8 cellular contexts compared by ENCODE assay signal in the genomic region with DNA sequence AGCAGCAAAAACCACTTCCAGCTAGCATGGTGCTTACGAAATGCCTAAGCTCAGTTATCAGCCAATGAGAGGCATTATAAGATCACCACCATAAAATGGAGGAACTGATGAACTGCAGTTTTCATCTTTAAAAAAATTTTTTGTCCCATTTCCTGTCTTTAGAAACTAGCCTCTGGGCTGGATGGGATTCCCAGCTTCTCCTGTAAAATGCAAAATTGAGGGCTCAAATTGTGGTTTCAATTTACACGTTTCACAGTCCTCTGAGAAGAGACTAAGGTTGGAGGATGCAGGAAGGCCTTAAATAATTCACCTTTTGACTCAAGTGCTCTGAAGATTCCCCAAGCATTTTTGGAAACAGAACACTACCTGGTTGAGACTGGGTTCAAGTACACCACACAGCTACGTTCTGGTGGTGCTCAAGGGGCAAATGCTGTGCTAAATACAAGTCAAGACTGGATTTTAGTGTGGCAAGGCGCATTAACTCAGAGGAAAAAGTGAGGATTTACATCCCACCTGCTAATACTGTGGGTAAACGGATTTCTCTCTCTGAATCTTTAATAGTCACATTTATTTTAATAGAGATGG. TPM values are rescaled to one million over a fixed set of nuclear protein-coding genes. Genes with fewer than 3 reads are reported as not detected.
DNase-seq lines count a peak whose midpoint lies in the region; ATAC-seq, FAIRE-seq and TF ChIP-seq lines count a peak whose summit lies in the region.

No MANE protein-coding gene starts in this region.

- no peak for TF ChIP-seq RAD21 in H1 (IDR thresholded peaks at IDR 0.05 in 1 of 2, conservative IDR thresholded peaks at IDR 0.05 in 1 of 2; ENCODE audit: low read depth in 2 of 2, low read length in 2 of 2)

- peak overlapping the region in 1 of 4 experiments; percentile 78; a peak in 2 of 7 replicates for H3K9ac ChIP-seq in H1 (replicated peaks in 1 of 4; ENCODE audit: extremely low read depth in 1 of 4, low read depth in 3 of 4, low read length in 3 of 4)

- H3K36me3 ChIP-seq in SJCRH30: no peaks in the 10 kb centered on the region
- no peaks in the 10 kb centered on the region for H3K36me3 ChIP-seq in H1 (ENCODE audit: control insufficient read depth in 2 of 4, insufficient read depth in 4 of 4, low read length in 3 of 4)
- no peaks in the 10 kb centered on the region for H3K36me3 ChIP-seq in naive thymus-derived CD4-positive, alpha-beta T cell (ENCODE audit: control insufficient read depth in 2 of 3, insufficient read depth in 3 of 3, low read length in 3 of 3)

- H3K9me3 Mint-ChIP-seq in naive thymus-derived CD4-positive, alpha-beta T cell: peaks cover 0 to 7% (median 0%) of the 10 kb centered on the region in 11 donors

- no peaks in the 10 kb centered on the region for H3K27me3 ChIP-seq in SJCRH30
- H3K27me3 ChIP-seq in H1 (replicated peaks in 1 of 4; ENCODE audit: control insufficient read depth in 3 of 4, extremely low read depth in 1 of 4, insufficient read depth in 3 of 4, low read length in 3 of 4): no peaks in the 10 kb centered on the region
- no peaks in the 10 kb centered on the region for H3K27me3 ChIP-seq in naive thymus-derived CD4-positive, alpha-beta T cell (ENCODE audit: control insufficient read depth in 2 of 2, insufficient read depth in 2 of 2, low read length in 2 of 2)

- TF ChIP-seq CTCF in GM20000 (IDR thresholded peaks at IDR 0.05; ENCODE audit: extremely low read depth, missing control alignments) (no peak), H1 (IDR thresholded peaks at IDR 0.05; ENCODE audit: control extremely low read depth in 1 of 3, insufficient read depth in 1 of 3, low read depth in 1 of 3, low read length in 3 of 3) (no peak)

- 63% methylated on average over 5 of the region's 5 CpGs; no CpG with 5 or more reads in 1 of the 2 experiments for WGBS in H1 (ENCODE audit: extremely low coverage in 1 of 2, insufficient coverage in 1 of 2, insufficient read length in 1 of 2, insufficient replicate concordance in 2 of 2, low coverage in 1 of 2, low lambda C conversion rate in 2 of 2, missing lambda C conversion rate in 1 of 2), 2 experiments

- intact Hi-C loops in naive thymus-derived CD4-positive, alpha-beta T cell (cut with micrococcal nuclease): loop anchor here in 1 of 2 donors (10.0 kb wide), 1 partner anchor 389 kb away; no protein-coding TSS in a partner anchor

- H2AFZ ChIP-seq in H1 (ENCODE audit: low read length): peak overlapping the region; percentile 82

- H2AK5ac ChIP-seq in H1 (ENCODE audit: low read depth, low read length): no peak overlapping the region

- CTCF ChIA-PET in H1 (lab: Charles Lee; ENCODE audit: partially characterized antibody): interaction anchor here (0.6 to 1.6 kb wide), 4 partner anchors 14 to 1934 kb away, joined by 3 to 8 read pairs (median 3); partner anchors contain the start of gene ZNF33A
- CTCF ChIA-PET in naive thymus-derived CD4-positive, alpha-beta T cell (lab: Charles Lee): interaction anchor here (0.5 kb wide), 1 partner anchor 29 kb away, joined by 4 read pairs; no protein-coding TSS in a partner anchor

- no peak overlapping the region for H3K18ac ChIP-seq in H1 (ENCODE audit: extremely low read depth, low read length)

- DNase-seq in AG08396 (ENCODE audit: low spot score) (peak; percentile 10), GM20000 (ENCODE audit: low spot score) (peak; percentile 9), SJCRH30 (peak in 1 of 2 experiments; percentile 15), H1 (ENCODE audit: low read depth in 1 of 2, low spot score in 2 of 2) (no peak), NCI-H146 treated with DMSO at 0.1 percent for 48 hours (lab: John Stamatoyannopoulos, UW; ENCODE audit: unreplicated experiment) (no peak), NCI-H1930 (lab: John Stamatoyannopoulos, UW) (no peak)
- peak in 5 of 9 donors; percentile 13 to 29 (median 23) for DNase-seq in naive thymus-derived CD4-positive, alpha-beta T cell

- ATAC-seq in naive thymus-derived CD4-positive, alpha-beta T cell: no peak
- no peak for ATAC-seq in HG02852 (IDR thresholded peaks at IDR 0.05; ENCODE audit: unreplicated experiment)

- H3K79me1 ChIP-seq in H1 (ENCODE audit: low read depth, low read length): no peaks in the 10 kb centered on the region

- H2BK15ac ChIP-seq in H1 (ENCODE audit: low read length): no peak overlapping the region

- H3K14ac ChIP-seq in H1 (ENCODE audit: insufficient read length): no peak overlapping the region

- no peak overlapping the region for H4K5ac ChIP-seq in H1 (ENCODE audit: insufficient read length, low read depth, low read length)

- H3K27ac Mint-ChIP-seq in naive thymus-derived CD4-positive, alpha-beta T cell: peak overlapping the region; percentile 92 to 99 (median 97)

- no peak overlapping the region for H3K23ac ChIP-seq in H1 (ENCODE audit: insufficient read length)

- no peak overlapping the region for H4K8ac ChIP-seq in H1 (ENCODE audit: extremely low read depth, insufficient read depth, low read length)

- peak overlapping the region; percentile 76 for H3K4me3 ChIP-seq in SJCRH30
- peak overlapping the region; percentile 54 to 83 (median 56) for H3K4me3 ChIP-seq in H1 (ENCODE audit: extremely low read depth in 1 of 4, insufficient read depth in 2 of 4, low read depth in 3 of 4, low read length in 4 of 4)
- H3K4me3 ChIP-seq in naive thymus-derived CD4-positive, alpha-beta T cell (ENCODE audit: low read length): peak overlapping the region; percentile 62

- peak overlapping the region; percentile 77 for H3K27ac ChIP-seq in SJCRH30
- no peak overlapping the region for H3K27ac ChIP-seq in H1 (ENCODE audit: low read depth, low read length)
- peak overlapping the region; percentile 95 for H3K27ac ChIP-seq in naive thymus-derived CD4-positive, alpha-beta T cell (ENCODE audit: low read depth, low read length)

- no peaks in the 10 kb centered on the region; the same call in 1 of the 2 replicates for H3K4me1 ChIP-seq in SJCRH30
- H3K4me1 ChIP-seq in H1 (replicated peaks in 1 of 4; ENCODE audit: control insufficient read depth in 3 of 4, insufficient read depth in 4 of 4, low read length in 3 of 4): no peaks in the 10 kb centered on the region
- peaks cover 6 to 10% of the 10 kb centered on the region in 2 donors for H3K4me1 ChIP-seq in naive thymus-derived CD4-positive, alpha-beta T cell (ENCODE audit: control insufficient read depth in 2 of 2, insufficient read depth in 2 of 2, low read length in 2 of 2)

- no peak overlapping the region for H2BK20ac ChIP-seq in H1 (ENCODE audit: low read length)

- TF ChIP-seq EP300 in H1 (IDR thresholded peaks at IDR 0.05; ENCODE audit: borderline replicate concordance in 1 of 2, low read depth in 2 of 2, low read length in 2 of 2): no peak

- POLR2A ChIA-PET in H1 (lab: Charles Lee; ENCODE audit: partially characterized antibody): interaction anchor here (1.4 kb wide), 1 partner anchor 35 kb away, joined by 9 read pairs; the partner anchor contains the start of gene ZNF33A
- POLR2A ChIA-PET in naive thymus-derived CD4-positive, alpha-beta T cell (lab: Charles Lee): interaction anchor here (0.5 to 3.5 kb wide), 11 partner anchors 11 to 150 kb away, joined by 3 to 25 read pairs (median 4); partner anchors contain the start of genes ZNF33A and ZNF37A

- no peak for TF ChIP-seq POLR2A in H1 (IDR thresholded peaks at IDR 0.05; ENCODE audit: control extremely low read depth in 1 of 2, low read depth in 2 of 2, low read length in 2 of 2)

- H4K20me1 ChIP-seq in H1 (replicated peaks in 1 of 2; ENCODE audit: control insufficient read depth in 1 of 2, insufficient read depth in 2 of 2, low read length in 2 of 2): no peaks in the 10 kb centered on the region

- H2BK5ac ChIP-seq in H1 (ENCODE audit: low read depth, low read length): no peak overlapping the region

- H2BK12ac ChIP-seq in H1 (ENCODE audit: low read depth, low read length): no peak overlapping the region

- peak overlapping the region; percentile 67 to 71 for H3K4me2 ChIP-seq in H1 (ENCODE audit: insufficient read depth in 1 of 2, low read depth in 2 of 2, low read length in 2 of 2)

- no peak overlapping the region for H2BK120ac ChIP-seq in H1 (replicated peaks; ENCODE audit: low read depth, low read length)

- peak overlapping the region; percentile 87 to 100 (median 95) for H3K4me3 Mint-ChIP-seq in naive thymus-derived CD4-positive, alpha-beta T cell

- no peaks in the 10 kb centered on the region for H3K9me3 ChIP-seq in SJCRH30 (replicated peaks)
- peaks cover 11 to 12% of the 10 kb centered on the region in 2 experiments; a peak in 3 of 4 replicates for H3K9me3 ChIP-seq in H1 (ENCODE audit: insufficient read depth in 2 of 2, low read depth in 1 of 2, low read length in 1 of 2)
- H3K9me3 ChIP-seq in naive thymus-derived CD4-positive, alpha-beta T cell (ENCODE audit: control insufficient read depth in 2 of 3, low read length in 3 of 3): no peaks in the 10 kb centered on the region

- H3K23me2 ChIP-seq in H1 (ENCODE audit: low read depth, low read length): no peaks in the 10 kb centered on the region

- H3K56ac ChIP-seq in H1 (replicated peaks; ENCODE audit: insufficient read length, low read depth, low read length): no peak overlapping the region

- H3K4ac ChIP-seq in H1 (replicated peaks; ENCODE audit: insufficient read length, low read depth, low read length): no peak overlapping the region

- peaks cover 0 to 2% (median 0%) of the 10 kb centered on the region in 5 donors for H3K27me3 Mint-ChIP-seq in naive thymus-derived CD4-positive, alpha-beta T cell

- H3K79me2 ChIP-seq in H1 (ENCODE audit: control insufficient read depth in 1 of 2, insufficient read depth in 2 of 2, low read length in 2 of 2): no peaks in the 10 kb centered on the region

- peaks cover 0 to 23% (median 9%) of the 10 kb centered on the region in 5 donors for H3K36me3 Mint-ChIP-seq in naive thymus-derived CD4-positive, alpha-beta T cell

- peaks cover 19 to 36% (median 27%) of the 10 kb centered on the region in 7 donors for H3K4me1 Mint-ChIP-seq in naive thymus-derived CD4-positive, alpha-beta T cell

- no peak overlapping the region for H4K91ac ChIP-seq in H1 (replicated peaks; ENCODE audit: insufficient read length, low read length)

- FAIRE-seq in H1 (lab: Jason Lieb, UNC): no peak

RNA-seq across cellular contexts. Expression of gene ZNF25, which starts 0.9 kb away (rescaled TPM):
- total RNA-seq in SJCRH30 (2014; rRNA removed; shearing (Covaris generic)): 2.9 and 3.7 TPM in 2 replicates
- 0.78 and 1.3 TPM in 2 replicates for total RNA-seq in H1 (2021; fragmentation: NEBNext Ultra II Directional; extraction: Animal tissue kit (Norgen Biotek cat#: 25700))
- 0.09 and 0.17 TPM in 2 replicates for polyA plus RNA-seq in H1 (2011; rRNA removed)
- 0.31 TPM for polyA plus RNA-seq in H1 (2011; cell fraction: cytosol; rRNA removed)
- 0.16 TPM for polyA plus RNA-seq in H1 (2011; cell fraction: nucleus; rRNA removed)
- polyA plus RNA-seq in H1 (2012, experiment 1 of 2): 0.23 to 0.28 TPM (median 0.26 TPM) in 4 replicates
- polyA plus RNA-seq in H1 (2012, experiment 2 of 2): not detected
- 0.63 TPM for polyA plus RNA-seq in H1 (2013, experiment 1 of 2)
- polyA plus RNA-seq in H1 (2013, experiment 2 of 2): 0.42 TPM
- polyA minus RNA-seq in H1 (2011; rRNA and poly(A)+ RNA removed): 0.28 and 0.46 TPM in 2 replicates
- polyA minus RNA-seq in H1 (2011; cell fraction: cytosol; rRNA and poly(A)+ RNA removed): 0.37 TPM
- 0.60 TPM for polyA minus RNA-seq in H1 (2011; cell fraction: nucleus; rRNA and poly(A)+ RNA removed)
- total RNA-seq in naive thymus-derived CD4-positive, alpha-beta T cell: 10 to 100 TPM in 3 of 5 experiments, 1 to 10 TPM in 2; 7.0 to 13.9 (median 10.1) TPM
- 1 to 10 TPM; 4.3 to 4.7 TPM for polyA plus RNA-seq in naive thymus-derived CD4-positive, alpha-beta T cell

RNA-seq across cellular contexts. Expression of gene ZNF33A, which starts 35.0 kb away (rescaled TPM):
- 13.6 TPM in 2 replicates for total RNA-seq in SJCRH30 (2014; rRNA removed; shearing (Covaris generic))
- 46.8 and 48.3 TPM in 2 replicates for total RNA-seq in H1 (2021; fragmentation: NEBNext Ultra II Directional; extraction: Animal tissue kit (Norgen Biotek cat#: 25700))
- polyA plus RNA-seq in H1 (2011; rRNA removed): 3.6 and 6.0 TPM in 2 replicates
- polyA plus RNA-seq in H1 (2011; cell fraction: cytosol; rRNA removed): 7.3 TPM
- 9.2 TPM for polyA plus RNA-seq in H1 (2011; cell fraction: nucleus; rRNA removed)
- 11.8 to 19.5 TPM (median 16.7 TPM) in 4 replicates for polyA plus RNA-seq in H1 (2012, experiment 1 of 2)
- 2.3 TPM for polyA plus RNA-seq in H1 (2012, experiment 2 of 2)
- 32.9 TPM for polyA plus RNA-seq in H1 (2013, experiment 1 of 2)
- polyA plus RNA-seq in H1 (2013, experiment 2 of 2): 28.2 TPM
- polyA minus RNA-seq in H1 (2011; rRNA and poly(A)+ RNA removed): 29.9 and 44.2 TPM in 2 replicates
- polyA minus RNA-seq in H1 (2011; cell fraction: cytosol; rRNA and poly(A)+ RNA removed): 9.7 TPM
- 77.1 TPM for polyA minus RNA-seq in H1 (2011; cell fraction: nucleus; rRNA and poly(A)+ RNA removed)
- 10 to 100 TPM; 36.5 to 74.2 (median 46.3) TPM for total RNA-seq in naive thymus-derived CD4-positive, alpha-beta T cell
- polyA plus RNA-seq in naive thymus-derived CD4-positive, alpha-beta T cell: 10 to 100 TPM; 14.6 to 21.3 TPM

Comparison
In these comparisons a context has a peak if more than half of its experiments do, and no peak if none do; other contexts are left out.
1. DNase-seq: peak in AG08396 (single experiment), GM20000 (single experiment) and naive thymus-derived CD4-positive, alpha-beta T cell (5 of 9); none in H1 (0 of 2), NCI-H146 treated with DMSO at 0.1 percent for 48 hours (single experiment) and NCI-H1930 (0 of 2).
2. Peak in every context shown above with its lines, with median percentiles within 50 percentile points of each other: H3K4me3 ChIP-seq.